In the genomic region with DNA sequence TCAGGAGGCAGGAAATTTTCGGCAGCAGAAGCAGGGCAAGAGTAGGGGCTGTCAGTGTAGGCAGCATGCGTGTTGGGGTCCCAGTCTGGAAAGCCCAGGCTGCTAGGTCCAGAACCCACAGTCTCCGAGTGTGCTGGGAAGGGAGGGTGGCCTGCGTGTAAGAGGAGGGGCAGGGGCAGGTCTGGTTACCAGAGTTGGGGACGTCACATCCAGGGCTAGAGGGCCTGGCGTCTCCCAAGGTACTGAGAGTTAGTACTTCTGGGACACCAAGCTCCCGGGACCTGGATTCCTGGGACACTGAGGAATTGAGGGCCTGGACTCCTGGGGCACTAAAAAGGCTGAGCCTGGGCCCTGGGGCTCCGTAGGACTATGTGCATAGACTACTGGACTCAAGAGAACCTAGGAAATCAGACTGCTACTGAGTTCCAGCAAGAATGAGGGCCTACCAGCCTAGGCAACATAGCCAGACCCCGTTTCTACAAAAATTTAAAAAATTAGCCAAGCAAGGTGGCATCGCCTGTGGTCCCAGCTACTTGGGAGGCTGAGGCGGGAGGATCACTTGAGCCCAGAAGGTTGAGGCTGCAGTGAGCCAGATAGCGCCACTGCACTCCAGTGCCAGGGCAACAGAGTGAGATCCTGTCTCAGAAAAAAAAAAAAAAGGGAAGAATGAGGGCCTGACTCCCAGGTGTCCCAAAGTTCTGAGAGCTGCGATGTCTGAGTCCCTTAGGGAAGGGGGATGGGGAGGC, we compare ENCODE assay signal across 10 cellular contexts. TPM values are rescaled to one million over a fixed set of nuclear protein-coding genes. Genes with fewer than 3 reads are reported as not detected.
DNase-seq lines count a peak whose midpoint lies in the region; ATAC-seq, FAIRE-seq and TF ChIP-seq lines count a peak whose summit lies in the region.
"Had no signal": no experiment of that assay in that cellular context is flagged by ENCODE, and none has a peak within 500 bp of the region (broad histone marks: within the 10 kb centered on the region; RNA-seq: fewer than 3 reads in every experiment).

No MANE protein-coding gene starts in this region.

- ATAC-seq in left ventricle myocardium superior = no peak
- no peak for ATAC-seq in GM19351 (IDR thresholded peaks at IDR 0.05; ENCODE audit: unreplicated experiment)

- peaks cover 33% of the 10 kb centered on the region for H3K4me1 ChIP-seq in left ventricle myocardium inferior
- H3K4me1 ChIP-seq in mucosa of stomach (ENCODE audit: control insufficient read depth, insufficient read depth, low read length) = peaks cover 11% of the 10 kb centered on the region
- no peaks in the 10 kb centered on the region for H3K4me1 ChIP-seq in urinary bladder (ENCODE audit: insufficient read depth)

- TF ChIP-seq CTCF in left ventricle myocardium inferior (IDR thresholded peaks at IDR 0.05; ENCODE audit: borderline replicate concordance) = no peak
- TF ChIP-seq CTCF in bronchial epithelial cell (IDR thresholded peaks at IDR 0.05; ENCODE audit: insufficient read depth, low read length, severe bottlenecking) = no peak

- DNase-seq in left ventricle myocardium inferior (no peak), left ventricle myocardium superior (no peak), bronchial epithelial cell (ENCODE audit: low read depth) (no peak), GF-D8 (lab: John Stamatoyannopoulos, UW) (no peak), OCI-M1 (lab: John Stamatoyannopoulos, UW) (no peak)
- DNase-seq: amniotic stem cell; NK-92 treated with Interleukin-12 subunit alpha and Interleukin-12 subunit beta, amount 100 ng/mL, for 24 hours had no signal

- H3K36me3 ChIP-seq in left ventricle myocardium inferior = peaks cover 38% of the 10 kb centered on the region
- peaks cover 15% of the 10 kb centered on the region for H3K36me3 ChIP-seq in bronchial epithelial cell (ENCODE audit: control insufficient read depth, insufficient read depth, low read length)
- H3K36me3 ChIP-seq in mucosa of stomach (ENCODE audit: control insufficient read depth, insufficient read depth, low read length) = no peaks in the 10 kb centered on the region
- peaks cover 2% of the 10 kb centered on the region for H3K36me3 ChIP-seq in urinary bladder (ENCODE audit: insufficient read depth)

- 92% methylated on average over 13 of the region's 13 CpGs for WGBS in urinary bladder

- FAIRE-seq in bronchial epithelial cell (lab: Jason Lieb, UNC) = no peak

- peak overlapping the region; percentile 83 for H3K9ac ChIP-seq in mucosa of stomach (ENCODE audit: low read length)

- H3K27ac ChIP-seq in left ventricle myocardium inferior (replicated peaks) = peak overlapping the region; percentile 77
- H3K27ac ChIP-seq in urinary bladder (ENCODE audit: low read depth) = no peak overlapping the region

- H3K27me3 ChIP-seq in left ventricle myocardium inferior (ENCODE audit: low read depth) (no peaks in the 10 kb centered on the region), bronchial epithelial cell (ENCODE audit: control insufficient read depth, insufficient read depth, low read length) (no peaks in the 10 kb centered on the region), mucosa of stomach (ENCODE audit: control insufficient read depth, insufficient read depth, low read length) (no peaks in the 10 kb centered on the region)

- no peaks in the 10 kb centered on the region for H3K9me3 ChIP-seq in left ventricle myocardium inferior (replicated peaks)
- H3K9me3 ChIP-seq in mucosa of stomach (ENCODE audit: control insufficient read depth, low read length) = no peaks in the 10 kb centered on the region

- H3K4me3 ChIP-seq in left ventricle myocardium inferior (peak overlapping the region; percentile 86), bronchial epithelial cell (ENCODE audit: low read depth, low read length) (peak overlapping the region; percentile 56), mucosa of stomach (ENCODE audit: low read length) (peak overlapping the region; percentile 38), urinary bladder (ENCODE audit: low read depth, low read length) (peak overlapping the region; percentile 70)

- intact Hi-C loops in left ventricle myocardium inferior (cut with micrococcal nuclease) (no loop called here), left ventricle myocardium superior (cut with micrococcal nuclease) (no loop called here)

RNA-seq across cellular contexts. Expression of a gene that starts 2.5 kb away (rescaled TPM):
- total RNA-seq in left ventricle myocardium inferior = 2.3 TPM
- total RNA-seq in left ventricle myocardium superior = 3.8 TPM
- total RNA-seq in bronchial epithelial cell = 1.6 and 1.7 TPM in 2 replicates
- total RNA-seq in urinary bladder = 6.1 TPM
- polyA plus RNA-seq in urinary bladder = 4.2 TPM

RNA-seq across cellular contexts. Expression of a gene that starts 4.5 kb away (rescaled TPM):
- total RNA-seq in left ventricle myocardium inferior (2.3 TPM), left ventricle myocardium superior (7.1 TPM), bronchial epithelial cell (1.3 TPM in 1 of 2 replicates, not detected in the other), urinary bladder (6.7 TPM)
- polyA plus RNA-seq in urinary bladder = 17.3 TPM

RNA-seq across cellular contexts. Expression of a gene that starts 10.2 kb away (rescaled TPM):
- total RNA-seq in left ventricle myocardium inferior (26.2 TPM), left ventricle myocardium superior (28.5 TPM), bronchial epithelial cell (not detected in 2 replicates), urinary bladder (5.1 TPM)
- 113 TPM for polyA plus RNA-seq in urinary bladder

RNA-seq across cellular contexts. Expression of a gene that starts 29.5 kb away (rescaled TPM):
- total RNA-seq in left ventricle myocardium inferior (23.9 TPM), left ventricle myocardium superior (25.7 TPM), bronchial epithelial cell (0.26 and 0.51 TPM in 2 replicates), urinary bladder (3.0 TPM)
- polyA plus RNA-seq in urinary bladder = 5.8 TPM

RNA-seq across cellular contexts. Expression of a gene that starts 38.3 kb away (rescaled TPM):
- 7.1 TPM for total RNA-seq in left ventricle myocardium inferior
- 7.5 TPM for total RNA-seq in left ventricle myocardium superior
- 0.79 and 1.3 TPM in 2 replicates for total RNA-seq in bronchial epithelial cell
- 1.9 TPM for total RNA-seq in urinary bladder
- 17.2 TPM for polyA plus RNA-seq in urinary bladder
